28 cellular contexts compared by ENCODE assay signal in genomic region chr5:24749701-24750100, GRCh38.
"Had no signal": no experiment of that assay in that cellular context is flagged by ENCODE, and none has a peak within 500 bp of the region (broad histone marks: within the 10 kb centered on the region; RNA-seq: fewer than 3 reads in every experiment).

No MANE protein-coding gene starts in this region.

- H3K27ac Mint-ChIP-seq: activated CD4-positive, alpha-beta T cell treated with anti-CD3 and anti-CD28 coated beads, Interleukin-2, amount 10 ng/mL, durations not matched to agents 24 days and 14 days; activated CD8-positive, alpha-beta memory T cell treated with anti-CD3 and anti-CD28 coated beads, Interleukin-2, amount 10 ng/mL, durations not matched to agents 7 days and 5 days; activated CD8-positive, alpha-beta T cell treated with anti-CD3 and anti-CD28 coated beads for 36 hours; activated naive CD8-positive, alpha-beta T cell treated with anti-CD3 and anti-CD28 coated beads, Interleukin-2, amount 50 U/mL, for 24 hours; mesothelial cell of epicardium; natural killer cell treated with Interleukin-12 subunit alpha and Interleukin-12 subunit beta and Interleukin-15 and Interleukin-18, amount 100 ng/mL, for 72 hours; progenitor cell of endocrine pancreas; stimulated activated naive B cell treated with anti-CD40 and anti-IgM and Interleukin-4, amounts not matched to agents 10 μg/mL and 1 μg/mL and 100 μg/mL, for 72 hours; T-cell; T-helper 2 cell treated with Interferon-gamma antibody and Interleukin-4, amounts not matched to agents 5 μg/mL and 100 μg/mL, for 36 hours had no signal

- H3K27me3 Mint-ChIP-seq: activated CD4-positive, alpha-beta T cell treated with anti-CD3 and anti-CD28 coated beads, Interleukin-2, amount 10 ng/mL, durations not matched to agents 24 days and 14 days; activated CD8-positive, alpha-beta memory T cell treated with anti-CD3 and anti-CD28 coated beads, Interleukin-2, amount 10 ng/mL, durations not matched to agents 7 days and 5 days; activated CD8-positive, alpha-beta T cell treated with anti-CD3 and anti-CD28 coated beads for 36 hours; activated naive CD8-positive, alpha-beta T cell treated with anti-CD3 and anti-CD28 coated beads, Interleukin-2, amount 50 U/mL, for 24 hours; central memory CD8-positive, alpha-beta T cell; natural killer cell treated with Interleukin-12 subunit alpha and Interleukin-12 subunit beta and Interleukin-15 and Interleukin-18, amount 100 ng/mL, for 72 hours; progenitor cell of endocrine pancreas; stimulated activated naive B cell treated with anti-CD40 and anti-IgM and Interleukin-4, amounts not matched to agents 10 μg/mL and 1 μg/mL and 100 μg/mL, for 72 hours; T-cell had no signal

- ATAC-seq: activated CD4-positive, CD25-positive, alpha-beta regulatory T cell treated with anti-CD3 and anti-CD28 coated beads, Interleukin-2, amount 50 U/mL, for 24 hours; activated CD8-positive, alpha-beta memory T cell treated with anti-CD3 and anti-CD28 coated beads, Interleukin-2, amount 10 ng/mL, durations not matched to agents 7 days and 5 days; activated CD8-positive, alpha-beta T cell treated with anti-CD3 and anti-CD28 coated beads for 36 hours; activated naive CD8-positive, alpha-beta T cell treated with anti-CD3 and anti-CD28 coated beads, Interleukin-2, amount 50 U/mL, for 24 hours; foreskin keratinocyte; natural killer cell treated with Interleukin-12 subunit alpha and Interleukin-12 subunit beta and Interleukin-15 and Interleukin-18, amount 100 ng/mL, for 72 hours; stimulated activated naive B cell treated with anti-CD40 and anti-IgM and Interleukin-4, amounts not matched to agents 10 μg/mL and 1 μg/mL and 100 μg/mL, for 72 hours; T-cell; upper lobe of right lung had no signal

- H3K4me3 Mint-ChIP-seq: activated CD4-positive, alpha-beta T cell treated with anti-CD3 and anti-CD28 coated beads, Interleukin-2, amount 10 ng/mL, durations not matched to agents 24 days and 14 days; activated CD8-positive, alpha-beta memory T cell treated with anti-CD3 and anti-CD28 coated beads, Interleukin-2, amount 10 ng/mL, durations not matched to agents 7 days and 5 days; activated CD8-positive, alpha-beta T cell treated with anti-CD3 and anti-CD28 coated beads for 36 hours; activated naive CD8-positive, alpha-beta T cell treated with anti-CD3 and anti-CD28 coated beads, Interleukin-2, amount 50 U/mL, for 24 hours; central memory CD8-positive, alpha-beta T cell; mesothelial cell of epicardium; natural killer cell treated with Interleukin-12 subunit alpha and Interleukin-12 subunit beta and Interleukin-15 and Interleukin-18, amount 100 ng/mL, for 72 hours; stimulated activated naive B cell treated with anti-CD40 and anti-IgM and Interleukin-4, amounts not matched to agents 10 μg/mL and 1 μg/mL and 100 μg/mL, for 72 hours; T-cell; T-helper 2 cell treated with Interferon-gamma antibody and Interleukin-4, amounts not matched to agents 5 μg/mL and 100 μg/mL, for 36 hours had no signal

- H3K27me3 ChIP-seq: colonic mucosa, esophagus squamous epithelium, foreskin keratinocyte, sigmoid colon, testis, upper lobe of right lung had no signal

- H3K4me3 ChIP-seq: colonic mucosa, esophagus squamous epithelium, left ventricle myocardium inferior, sigmoid colon, testis, upper lobe of right lung had no signal

- H3K4me1 ChIP-seq: colonic mucosa, esophagus squamous epithelium, foreskin keratinocyte, left ventricle myocardium inferior, sigmoid colon, testis, upper lobe of right lung had no signal

- H3K9me3 ChIP-seq: colonic mucosa, sigmoid colon, testis, upper lobe of right lung had no signal

- H3K36me3 Mint-ChIP-seq: activated CD8-positive, alpha-beta memory T cell treated with anti-CD3 and anti-CD28 coated beads, Interleukin-2, amount 10 ng/mL, durations not matched to agents 7 days and 5 days; mesothelial cell of epicardium; stimulated activated naive B cell treated with anti-CD40 and anti-IgM and Interleukin-4, amounts not matched to agents 10 μg/mL and 1 μg/mL and 100 μg/mL, for 72 hours; T-cell had no signal

- DNase-seq: activated CD4-positive, alpha-beta T cell treated with anti-CD3 and anti-CD28 coated beads, Interleukin-2, amount 10 ng/mL, durations not matched to agents 24 days and 14 days; activated CD8-positive, alpha-beta memory T cell treated with anti-CD3 and anti-CD28 coated beads, Interleukin-2, amount 10 ng/mL, durations not matched to agents 7 days and 5 days; activated CD8-positive, alpha-beta T cell treated with anti-CD3 and anti-CD28 coated beads for 36 hours; activated gamma-delta T cell; activated naive CD4-positive, alpha-beta T cell treated with anti-CD3 and anti-CD28 coated beads, Interleukin-2, amount 50 U/mL, for 16 hours; activated naive CD8-positive, alpha-beta T cell treated with anti-CD3 and anti-CD28 coated beads, Interleukin-2, amount 50 U/mL, for 24 hours; activated T-cell treated with anti-CD3 and anti-CD28 coated beads for 4 hours; anterior cingulate cortex; colonic mucosa; esophagus squamous epithelium; hippocampal formation; left ventricle myocardium inferior; retina; sigmoid colon; stimulated activated CD4-positive, alpha-beta T cell treated with anti-CD3 and anti-CD28 coated beads, Interleukin-2, amount 100 ng/mL, for 48 hours; stimulated activated CD8-positive, alpha-beta memory T cell treated with anti-CD3 and anti-CD28 coated beads, Interleukin-4, amount 100 ng/mL, for 48 hours; stimulated activated naive B cell treated with anti-CD40 and anti-IgM and Interleukin-4, amounts not matched to agents 10 μg/mL and 1 μg/mL and 100 μg/mL, for 72 hours; T-cell; testis; upper lobe of right lung had no signal

- H3K36me3 ChIP-seq: colonic mucosa, esophagus squamous epithelium, left ventricle myocardium inferior, sigmoid colon, upper lobe of right lung had no signal

- H3K27ac ChIP-seq: colonic mucosa, esophagus squamous epithelium, foreskin keratinocyte, left ventricle myocardium inferior, sigmoid colon, testis, upper lobe of right lung, VCaP had no signal

- H3K4me1 Mint-ChIP-seq: activated CD4-positive, alpha-beta T cell treated with anti-CD3 and anti-CD28 coated beads, Interleukin-2, amount 10 ng/mL, durations not matched to agents 24 days and 14 days; activated CD8-positive, alpha-beta memory T cell treated with anti-CD3 and anti-CD28 coated beads, Interleukin-2, amount 10 ng/mL, durations not matched to agents 7 days and 5 days; activated naive CD8-positive, alpha-beta T cell treated with anti-CD3 and anti-CD28 coated beads, Interleukin-2, amount 50 U/mL, for 24 hours; central memory CD8-positive, alpha-beta T cell; mesothelial cell of epicardium; stimulated activated naive B cell treated with anti-CD40 and anti-IgM and Interleukin-4, amounts not matched to agents 10 μg/mL and 1 μg/mL and 100 μg/mL, for 72 hours; T-cell had no signal
